13 cellular contexts compared by ENCODE assay signal in genomic region chr3:124951511-124952390, GRCh38. TPM values are rescaled to one million over a fixed set of nuclear protein-coding genes. Genes with fewer than 3 reads are reported as not detected.
A peak's percentile ranks its signal among the peaks of the same experiment; 100 is the strongest.
DNase-seq lines count a peak whose midpoint lies in the region; ATAC-seq and TF ChIP-seq lines count a peak whose summit lies in the region.
"Had no signal": no experiment of that assay in that cellular context is flagged by ENCODE, and none has a peak within 500 bp of the region (broad histone marks: within the 10 kb centered on the region; RNA-seq: fewer than 3 reads in every experiment).

No MANE protein-coding gene starts in this region.

- DNase-seq in EH (ENCODE audit: low read depth) = peak; percentile 68
- peak; percentile 27 for DNase-seq in NCI-H1092 (lab: John Stamatoyannopoulos, UW)
- DNase-seq in astrocyte of the spinal cord (ENCODE audit: low read depth, low spot score) = peak; percentile 41
- peak; percentile 48 for DNase-seq in myocyte (ENCODE audit: low read depth)
- no peak for DNase-seq in natural killer cell treated with Interleukin-12 subunit alpha and Interleukin-12 subunit beta and Interleukin-15 and Interleukin-18, amount 100 ng/mL, for 72 hours (ENCODE audit: low spot score)
- DNase-seq in central memory CD4-positive, alpha-beta T cell = no peak
- no peak for DNase-seq in T-helper 9 cell
- DNase-seq: anterior cingulate cortex; endodermal cell; stimulated activated CD4-positive, alpha-beta T cell treated with anti-CD3 and anti-CD28 coated beads, Interleukin-4, amount 100 ng/mL, for 24 hours; stimulated activated naive CD8-positive, alpha-beta T cell treated with anti-CD3 and anti-CD28 coated beads, Interleukin-15, Interleukin-2, amounts not matched to agents 100 U/mL and 50 U/mL, for 24 hours had no signal

- H3K27ac Mint-ChIP-seq in natural killer cell treated with Interleukin-12 subunit alpha and Interleukin-12 subunit beta and Interleukin-15 and Interleukin-18, amount 100 ng/mL, for 72 hours = no peak overlapping the region
- H3K27ac Mint-ChIP-seq: endodermal cell had no signal

- H3K9me3 Mint-ChIP-seq in natural killer cell treated with Interleukin-12 subunit alpha and Interleukin-12 subunit beta and Interleukin-15 and Interleukin-18, amount 100 ng/mL, for 72 hours = no peaks in the 10 kb centered on the region
- H3K9me3 Mint-ChIP-seq: endodermal cell had no signal

- H3K27me3 Mint-ChIP-seq in natural killer cell treated with Interleukin-12 subunit alpha and Interleukin-12 subunit beta and Interleukin-15 and Interleukin-18, amount 100 ng/mL, for 72 hours = peaks cover 16 to 18% of the 10 kb centered on the region in 2 donors

- in situ Hi-C loops in astrocyte of the spinal cord (cut with HindIII; ENCODE audit: low sequenced_read_pairs) = no loop called here

- TF ChIP-seq CTCF in astrocyte of the spinal cord (IDR thresholded peaks at IDR 0.05; ENCODE audit: low read depth, low read length) = no peak

- H3K4me1 Mint-ChIP-seq in natural killer cell treated with Interleukin-12 subunit alpha and Interleukin-12 subunit beta and Interleukin-15 and Interleukin-18, amount 100 ng/mL, for 72 hours (ENCODE audit: low read depth in 2 of 2) = no peaks in the 10 kb centered on the region
- H3K4me1 Mint-ChIP-seq: endodermal cell had no signal

- H3K36me3 Mint-ChIP-seq in natural killer cell treated with Interleukin-12 subunit alpha and Interleukin-12 subunit beta and Interleukin-15 and Interleukin-18, amount 100 ng/mL, for 72 hours = no peaks in the 10 kb centered on the region

- H3K4me3 ChIP-seq in astrocyte of the spinal cord (ENCODE audit: low read depth, low read length) = no peak overlapping the region

- no peak overlapping the region for H3K4me3 Mint-ChIP-seq in natural killer cell treated with Interleukin-12 subunit alpha and Interleukin-12 subunit beta and Interleukin-15 and Interleukin-18, amount 100 ng/mL, for 72 hours
- H3K4me3 Mint-ChIP-seq: endodermal cell had no signal

- ATAC-seq in HG03039 (IDR thresholded peaks at IDR 0.05; ENCODE audit: unreplicated experiment) = no peak
- ATAC-seq in natural killer cell treated with Interleukin-12 subunit alpha and Interleukin-12 subunit beta and Interleukin-15 and Interleukin-18, amount 100 ng/mL, for 72 hours = no peak
- ATAC-seq: Right ventricle myocardium inferior had no signal

RNA-seq across cellular contexts. Expression of gene MUC13, which starts 17.2 kb away (rescaled TPM):
- not detected in 2 replicates for total RNA-seq in myocyte
- polyA plus RNA-seq in myocyte (2012) = not detected
- total RNA-seq in natural killer cell treated with Interleukin-12 subunit alpha and Interleukin-12 subunit beta and Interleukin-15 and Interleukin-18, amount 100 ng/mL, for 72 hours = under 1 TPM in 1 of 2 donors, not detected in 1; 0.84 TPM
- total RNA-seq: Right ventricle myocardium inferior had no signal

Comparison
In these comparisons a context has a peak if more than half of its experiments do, and no peak if none do; other contexts are left out.
1. DNase-seq: peak in EH (single experiment), NCI-H1092 (single experiment), astrocyte of the spinal cord (single experiment) and myocyte (single experiment); none in natural killer cell treated with Interleukin-12 subunit alpha and Interleukin-12 subunit beta and Interleukin-15 and Interleukin-18, amount 100 ng/mL, for 72 hours (single experiment), central memory CD4-positive, alpha-beta T cell (single experiment) and T-helper 9 cell (single experiment).